8 cellular contexts compared by ENCODE assay signal in genomic region chr7:21944616-21945373, GRCh38. TPM values are rescaled to one million over a fixed set of nuclear protein-coding genes. Genes with fewer than 3 reads are reported as not detected.
DNase-seq lines count a peak whose midpoint lies in the region; ATAC-seq, FAIRE-seq and TF ChIP-seq lines count a peak whose summit lies in the region.

No MANE protein-coding gene starts in this region.

- intact Hi-C loops in IMR-90 (cut with micrococcal nuclease) (loop anchor here (2.0 kb wide), 1 partner anchor 56 kb away; no protein-coding TSS in a partner anchor), MCF 10A (cut with micrococcal nuclease) (no loop called here)

- no peak overlapping the region for H2BK15ac ChIP-seq in IMR-90 (ENCODE audit: low read depth, low read length)

- no peak for TF ChIP-seq POLR2A in IMR-90 (IDR thresholded peaks at IDR 0.05; ENCODE audit: low read depth, low read length)

- no peak overlapping the region for H3K56ac ChIP-seq in IMR-90 (ENCODE audit: extremely low read depth, insufficient read depth, low read length)

- no peak overlapping the region; the same call in 1 of the 2 replicates for H3K14ac ChIP-seq in IMR-90 (replicated peaks; ENCODE audit: low read depth, low read length)

- peak overlapping the region; percentile 99 for H3K4me2 ChIP-seq in IMR-90 (ENCODE audit: low read depth, low read length)
- peak overlapping the region; percentile 98 for H3K4me2 ChIP-seq in keratinocyte (ENCODE audit: control insufficient read depth, extremely low read depth, insufficient read depth, low read depth, low read length)

- H3K4me3 Mint-ChIP-seq in MCF 10A (ENCODE audit: unreplicated experiment): peak overlapping the region; percentile 81

- H2BK120ac ChIP-seq in IMR-90 (ENCODE audit: low read depth, low read length): no peak overlapping the region

- peaks cover 3% of the 10 kb centered on the region; the same call in 1 of the 2 replicates for H3K4me1 ChIP-seq in IMR-90 (ENCODE audit: control insufficient read depth, insufficient read depth, low read length)
- H3K4me1 ChIP-seq in SJCRH30: peaks cover 10% of the 10 kb centered on the region
- H3K4me1 ChIP-seq in keratinocyte (ENCODE audit: control insufficient read depth, extremely low read depth, insufficient read depth, low read length): peaks cover 40% of the 10 kb centered on the region

- H2AK5ac ChIP-seq in IMR-90 (ENCODE audit: low read depth, low read length): no peak overlapping the region

- POLR2A ChIA-PET in IMR-90 (lab: Charles Lee; ENCODE audit: unreplicated experiment): no interaction called here
- POLR2A ChIA-PET in MCF 10A (lab: Yijun Ruan, JAX): interaction anchor here (0.6 to 3.5 kb wide), 38 partner anchors 8 to 1615 kb away, joined by 3 to 29 read pairs (median 5); partner anchors contain the start of genes ITGB8, RAPGEF5, SP4 and SP8

- no peaks in the 10 kb centered on the region for H3K27me3 Mint-ChIP-seq in MCF 10A (ENCODE audit: insufficient read depth, unreplicated experiment)

- H4K20me1 ChIP-seq in IMR-90 (ENCODE audit: insufficient read depth, low read length) (no peaks in the 10 kb centered on the region; the same call in 1 of the 2 replicates), keratinocyte (ENCODE audit: control insufficient read depth, extremely low read depth, insufficient read depth, low read length) (no peaks in the 10 kb centered on the region)

- in situ Hi-C loops in IMR-90 (cut with MboI; ENCODE audit: low sequenced_read_pairs): no loop called here

- TF ChIP-seq RAD21 in IMR-90 (IDR thresholded peaks at IDR 0.05; ENCODE audit: low read length): no peak

- H3K79me2 ChIP-seq in keratinocyte (ENCODE audit: control insufficient read depth, insufficient read depth, low read length): peaks cover 19% of the 10 kb centered on the region

- H3K4me3 ChIP-seq in IMR-90 (ENCODE audit: insufficient read depth, low read depth, low read length): peak overlapping the region; percentile 81
- peak overlapping the region; percentile 96 for H3K4me3 ChIP-seq in SJCRH30
- peak overlapping the region; percentile 71 to 96 (median 88) for H3K4me3 ChIP-seq in keratinocyte (ENCODE audit: control insufficient read depth in 2 of 3, extremely low read depth in 1 of 3, insufficient read depth in 2 of 3, low read depth in 1 of 3, low read length in 3 of 3)

- peak overlapping the region; percentile 25; the same call in 1 of the 2 replicates for H4K5ac ChIP-seq in IMR-90 (ENCODE audit: low read depth, low read length)

- H3K36me3 ChIP-seq in IMR-90 (ENCODE audit: control insufficient read depth, insufficient read depth, low read length) (no peaks in the 10 kb centered on the region), SJCRH30 (no peaks in the 10 kb centered on the region), keratinocyte (ENCODE audit: control insufficient read depth in 2 of 2, extremely low read depth in 1 of 2, insufficient read depth in 2 of 2, low read length in 2 of 2) (peaks cover 0 to 5% of the 10 kb centered on the region in 2 experiments)

- BruUV-seq in IMR-90 (replicated peaks; lab: Mats Ljungman, UMichigan) (no TSS peak), MCF 10A (replicated peaks; lab: Mats Ljungman, UMichigan) (no TSS peak)

- H2AFZ ChIP-seq in IMR-90 (replicated peaks; ENCODE audit: low read length, poor library complexity) (peak overlapping the region; percentile 99), keratinocyte (ENCODE audit: control insufficient read depth, low read length) (peak overlapping the region; percentile 82)

- H3K27ac ChIP-seq in IMR-90 (ENCODE audit: insufficient read depth, low read length) (no peak overlapping the region; the same call in 1 of the 2 replicates), SJCRH30 (peak overlapping the region; percentile 100), keratinocyte (ENCODE audit: control insufficient read depth, insufficient read depth, low read length) (peak overlapping the region; percentile 94)

- no peak overlapping the region; a peak in 1 of 4 replicates for H4K8ac ChIP-seq in IMR-90 (ENCODE audit: low read depth in 2 of 2, low read length in 2 of 2)

- H3K23ac ChIP-seq in IMR-90 (ENCODE audit: low read depth, low read length): peak overlapping the region; percentile 77

- dilution Hi-C loops in IMR-90 (cut with HindIII; ENCODE audit: low sequenced_read_pairs, unreplicated experiment): no loop called here
- dilution Hi-C loops in keratinocyte (cut with MboI; ENCODE audit: extremely low pct_ligation_motif_present, low sequenced_read_pairs): no loop called here

- peaks cover 33% of the 10 kb centered on the region for H3K4me1 Mint-ChIP-seq in MCF 10A (ENCODE audit: insufficient read depth, unreplicated experiment)

- peak; percentile 64 for DNase-seq in COR-L47 (lab: John Stamatoyannopoulos, UW)
- peak; percentile 5 for DNase-seq in IMR-90
- peak in 1 of 2 experiments; percentile 56 for DNase-seq in SJCRH30
- DNase-seq in MCF 10A (ENCODE audit: unreplicated experiment): peak; percentile 68
- DNase-seq in keratinocyte (ENCODE audit: low read depth, low spot score): no peak
- DNase-seq in stimulated activated CD4-positive, alpha-beta T cell treated with anti-CD3 and anti-CD28 coated beads, Interleukin-1b, Interleukin-23, amount 100 ng/mL, for 4 hours (ENCODE audit: low read depth in 2 of 2): peak; percentile 21 to 25
- DNase-seq in activated gamma-delta T cell (lab: John Stamatoyannopoulos, UW): no peak

- no peak overlapping the region for H3K4ac ChIP-seq in IMR-90 (ENCODE audit: low read depth, low read length)

- peak overlapping the region; percentile 29; the same call in 1 of the 2 replicates for H3K18ac ChIP-seq in IMR-90 (ENCODE audit: low read depth, low read length)

- no peak overlapping the region for H2BK20ac ChIP-seq in IMR-90 (ENCODE audit: low read depth, low read length)

- peaks cover 6% of the 10 kb centered on the region for H3K36me3 Mint-ChIP-seq in MCF 10A (ENCODE audit: insufficient read depth, unreplicated experiment)

- no peaks in the 10 kb centered on the region for H3K9me3 Mint-ChIP-seq in MCF 10A (ENCODE audit: unreplicated experiment)

- H3K9me3 ChIP-seq in IMR-90 (ENCODE audit: control insufficient read depth, insufficient read depth, low read length) (no peaks in the 10 kb centered on the region), SJCRH30 (replicated peaks) (no peaks in the 10 kb centered on the region), keratinocyte (ENCODE audit: control insufficient read depth, low read depth, low read length) (no peaks in the 10 kb centered on the region)

- H3K79me1 ChIP-seq in IMR-90 (ENCODE audit: low read depth in 1 of 2, low read length in 2 of 2): peaks cover 13 to 18% of the 10 kb centered on the region in 2 experiments

- H3K27me3 ChIP-seq in IMR-90 (ENCODE audit: control insufficient read depth, insufficient read depth, low read length) (0 out of 2 replicates have a peak, but pooled peaks cover 2% of the 10 kb centered on the region), SJCRH30 (no peaks in the 10 kb centered on the region), keratinocyte (ENCODE audit: control insufficient read depth, extremely low read depth, insufficient read depth, low read length) (no peaks in the 10 kb centered on the region)

- H2BK5ac ChIP-seq in IMR-90 (ENCODE audit: low read depth, low read length, poor library complexity, severe bottlenecking): no peak overlapping the region

- peak overlapping the region; percentile 98 for H3K27ac Mint-ChIP-seq in MCF 10A (ENCODE audit: low read depth, unreplicated experiment)

- CTCF ChIA-PET in IMR-90 (lab: Yijun Ruan, JAX): interaction anchor here (1.1 to 1.4 kb wide), 2 partner anchors 25 to 137 kb away, joined by 3 read pairs; no protein-coding TSS in a partner anchor
- CTCF ChIA-PET in MCF 10A (lab: Yijun Ruan, JAX): interaction anchor here (0.6 to 2.4 kb wide), 15 partner anchors 17 to 1143 kb away, joined by 3 to 14 read pairs (median 4); no protein-coding TSS in a partner anchor

- no peak for TF ChIP-seq CTCF in IMR-90 (conservative IDR thresholded peaks at IDR 0.05; ENCODE audit: low read depth, low read length)
- TF ChIP-seq CTCF in MCF 10A (IDR thresholded peaks at IDR 0.05; ENCODE audit: unreplicated experiment): no peak
- TF ChIP-seq CTCF in keratinocyte (optimal IDR thresholded peaks at IDR 0.05 in 1 of 3, IDR thresholded peaks at IDR 0.05 in 1 of 3, conservative IDR thresholded peaks at IDR 0.05 in 1 of 3; ENCODE audit: extremely low read depth in 1 of 3, insufficient read depth in 2 of 3, low read length in 3 of 3): peak in 2 of 3 experiments; percentile 8 to 21

- no CpG with 5 or more reads among the region's 33 CpGs for WGBS in IMR-90 (ENCODE audit: extremely low coverage in 2 of 2, insufficient read length in 1 of 2), 2 experiments

- peak overlapping the region; percentile 6 for H2AK9ac ChIP-seq in IMR-90 (replicated peaks; ENCODE audit: low read depth, low read length, poor library complexity)

- no peak overlapping the region for H4K91ac ChIP-seq in IMR-90 (ENCODE audit: insufficient read depth, low read depth, low read length)

- H3K9ac ChIP-seq in IMR-90 (ENCODE audit: low read depth, low read length): peak overlapping the region; percentile 50
- H3K9ac ChIP-seq in keratinocyte (ENCODE audit: control insufficient read depth, extremely low read depth, insufficient read depth, low read length): peak overlapping the region; percentile 90

- H3K9me1 ChIP-seq in IMR-90 (ENCODE audit: insufficient read depth, low read length) (no peaks in the 10 kb centered on the region; the same call in 1 of the 2 replicates), keratinocyte (ENCODE audit: control insufficient read depth, extremely low read depth, insufficient read depth, low read length) (peaks cover 2% of the 10 kb centered on the region)

- no peak for FAIRE-seq in keratinocyte (lab: Jason Lieb, UNC)

- ATAC-seq in IMR-90 (ENCODE audit: low read depth) (no peak), HG03521 (IDR thresholded peaks at IDR 0.05; ENCODE audit: unreplicated experiment) (no peak)

RNA-seq across cellular contexts. Expression of gene CDCA7L, which starts 0.9 kb away (rescaled TPM):
- 35.0 and 40.8 TPM in 2 replicates for total RNA-seq in IMR-90 (2012; rRNA removed)
- 18.2 and 20.4 TPM in 2 replicates for polyA plus RNA-seq in IMR-90 (2012; rRNA removed)
- polyA plus RNA-seq in IMR-90 (2012; cell fraction: cytosol; rRNA removed): 7.8 and 15.1 TPM in 2 replicates
- 5.7 and 21.6 TPM in 2 replicates for polyA plus RNA-seq in IMR-90 (2012; cell fraction: nucleus; rRNA removed; ENCODE audit: low replicate concordance)
- 107 and 114 TPM in 2 replicates for total RNA-seq in SJCRH30 (2014; rRNA removed; shearing (Covaris generic))
- 21.7 and 43.6 TPM in 2 replicates for total RNA-seq in MCF 10A (2022)
- 11.8 to 31.8 TPM (median 30.0 TPM) in 3 replicates for polyA plus RNA-seq in keratinocyte
- 10.3 TPM for polyA plus RNA-seq in keratinocyte (2011; ENCODE audit: low read depth)
- 18.4 and 24.2 TPM in 2 replicates for polyA plus RNA-seq in keratinocyte (2011; cell fraction: cytosol; rRNA removed)
- 18.6 and 19.7 TPM in 2 replicates for polyA plus RNA-seq in keratinocyte (2011; cell fraction: nucleus; rRNA removed)
- polyA plus RNA-seq in keratinocyte (2012; ENCODE audit: low replicate concordance): 5.9 and 22.2 TPM in 2 replicates
- 12.9 to 66.0 TPM (median 44.4 TPM) in 3 replicates for polyA minus RNA-seq in keratinocyte
- 19.2 TPM for polyA minus RNA-seq in keratinocyte (2011; cell fraction: cytosol; rRNA and poly(A)+ RNA removed)
- polyA minus RNA-seq in keratinocyte (2011; cell fraction: nucleus; rRNA and poly(A)+ RNA removed): 11.8 and 19.8 TPM in 2 replicates

Comparison
In these comparisons a context has a peak if more than half of its experiments do, and no peak if none do; other contexts are left out.
1. DNase-seq: peak in COR-L47 (single experiment), IMR-90 (single experiment), MCF 10A (single experiment) and stimulated activated CD4-positive, alpha-beta T cell treated with anti-CD3 and anti-CD28 coated beads, Interleukin-1b, Interleukin-23, amount 100 ng/mL, for 4 hours (2 of 2); none in keratinocyte (single experiment) and activated gamma-delta T cell (single experiment).
2. CTCF ChIP-seq: peak in keratinocyte (2 of 3); none in IMR-90 (single experiment) and MCF 10A (single experiment).
3. Peak in every context shown above with its lines, with median percentiles within 50 percentile points of each other: H3K4me3 ChIP-seq.